Comparison of ENCODE assay signal across 1 cellular context in genomic region chr6:80280258-80281010, GRCh38.
TF ChIP-seq lines count a peak whose summit lies in the region.

No MANE protein-coding gene starts in this region.

TF ChIP-seq in GM12878, 131 proteins besides CTCF, POLR2A, EP300 and RAD21 (continued from another document):
- peak; percentile 40; the same call in 1 of the 2 replicates for TF ChIP-seq CREM (IDR thresholded peaks at IDR 0.05; ENCODE audit: low read depth)
